15 cellular contexts compared by ENCODE assay signal in genomic region chr21:42858185-42858847, GRCh38.
"Had no signal": no experiment of that assay in that cellular context is flagged by ENCODE, and none has a peak within 500 bp of the region (broad histone marks: within the 10 kb centered on the region; RNA-seq: fewer than 3 reads in every experiment).

No MANE protein-coding gene starts in this region.

- H3K4me3 Mint-ChIP-seq: activated CD4-positive, alpha-beta T cell treated with anti-CD3 and anti-CD28 coated beads, Interleukin-2, amount 10 ng/mL, durations not matched to agents 24 days and 14 days; activated naive CD8-positive, alpha-beta T cell treated with anti-CD3 and anti-CD28 coated beads, Interleukin-2, amount 50 U/mL, for 24 hours; activated T-cell treated with anti-CD3 and anti-CD28 coated beads, Interleukin-2, amount 50 U/mL, for 4 hours; natural killer cell treated with Interleukin-12 subunit alpha and Interleukin-12 subunit beta and Interleukin-15 and Interleukin-18, amount 100 ng/mL, for 72 hours had no signal

- H3K27me3 Mint-ChIP-seq: activated CD4-positive, alpha-beta T cell treated with anti-CD3 and anti-CD28 coated beads, Interleukin-2, amount 10 ng/mL, durations not matched to agents 24 days and 14 days; activated naive CD8-positive, alpha-beta T cell treated with anti-CD3 and anti-CD28 coated beads, Interleukin-2, amount 50 U/mL, for 24 hours; natural killer cell treated with Interleukin-12 subunit alpha and Interleukin-12 subunit beta and Interleukin-15 and Interleukin-18, amount 100 ng/mL, for 72 hours had no signal

- H3K9me3 Mint-ChIP-seq: activated CD4-positive, alpha-beta T cell treated with anti-CD3 and anti-CD28 coated beads, Interleukin-2, amount 10 ng/mL, durations not matched to agents 24 days and 14 days; activated naive CD8-positive, alpha-beta T cell treated with anti-CD3 and anti-CD28 coated beads, Interleukin-2, amount 50 U/mL, for 24 hours; activated T-cell treated with anti-CD3 and anti-CD28 coated beads, Interleukin-2, amount 50 U/mL, for 4 hours; natural killer cell treated with Interleukin-12 subunit alpha and Interleukin-12 subunit beta and Interleukin-15 and Interleukin-18, amount 100 ng/mL, for 72 hours had no signal

- ATAC-seq: activated naive CD8-positive, alpha-beta T cell treated with anti-CD3 and anti-CD28 coated beads, Interleukin-2, amount 50 U/mL, for 24 hours; activated T-cell treated with anti-CD3 and anti-CD28 coated beads, Interleukin-2, amount 50 U/mL, for 4 hours; foreskin keratinocyte; mucosa of descending colon; natural killer cell treated with Interleukin-12 subunit alpha and Interleukin-12 subunit beta and Interleukin-15 and Interleukin-18, amount 100 ng/mL, for 72 hours; stimulated activated naive CD8-positive, alpha-beta T cell treated with anti-CD3 and anti-CD28 coated beads, Interleukin-15, Interleukin-2, amounts not matched to agents 100 U/mL and 50 U/mL, for 24 hours had no signal

- H3K4me3 ChIP-seq: ascending aorta, cardiac muscle cell, mucosa of descending colon, sigmoid colon had no signal

- H3K27ac Mint-ChIP-seq: activated CD4-positive, alpha-beta T cell treated with anti-CD3 and anti-CD28 coated beads, Interleukin-2, amount 10 ng/mL, durations not matched to agents 24 days and 14 days; activated naive CD8-positive, alpha-beta T cell treated with anti-CD3 and anti-CD28 coated beads, Interleukin-2, amount 50 U/mL, for 24 hours; natural killer cell treated with Interleukin-12 subunit alpha and Interleukin-12 subunit beta and Interleukin-15 and Interleukin-18, amount 100 ng/mL, for 72 hours had no signal

- H3K4me1 ChIP-seq: ascending aorta, foreskin keratinocyte, sigmoid colon had no signal

- H3K27ac ChIP-seq: ascending aorta, cardiac muscle cell, foreskin keratinocyte, sigmoid colon, VCaP had no signal

- H3K9me3 ChIP-seq: ascending aorta, mucosa of descending colon, sigmoid colon had no signal

- H3K27me3 ChIP-seq: ascending aorta, cardiac muscle cell, foreskin keratinocyte, sigmoid colon had no signal

- DNase-seq: activated CD4-positive, alpha-beta T cell treated with anti-CD3 and anti-CD28 coated beads, Interleukin-2, amount 10 ng/mL, durations not matched to agents 24 days and 14 days; activated naive CD8-positive, alpha-beta T cell treated with anti-CD3 and anti-CD28 coated beads, Interleukin-2, amount 50 U/mL, for 24 hours; activated T-cell treated with anti-CD3 and anti-CD28 coated beads, Interleukin-2, amount 50 U/mL, for 4 hours; foreskin keratinocyte; head of caudate nucleus; mucosa of descending colon; sigmoid colon; stimulated activated CD4-positive, alpha-beta T cell treated with anti-CD3 and anti-CD28 coated beads, Interleukin-12 subunit alpha, Interleukin-12 subunit beta, amount 100 ng/mL, for 4 hours; stimulated activated CD4-positive, alpha-beta T cell treated with anti-CD3 and anti-CD28 coated beads, Interleukin-4, amount 100 ng/mL, for 1 hour; stimulated activated CD8-positive, alpha-beta memory T cell treated with anti-CD3 and anti-CD28 coated beads, Interleukin-4, amount 100 ng/mL, for 48 hours; stimulated activated naive CD8-positive, alpha-beta T cell treated with anti-CD3 and anti-CD28 coated beads, Interleukin-15, Interleukin-2, amounts not matched to agents 100 U/mL and 50 U/mL, for 24 hours had no signal
